3 cellular contexts compared by ENCODE assay signal in genomic region chr5:3330442-3330841, GRCh38.
"Had no signal": no experiment of that assay in that cellular context is flagged by ENCODE, and none has a peak within 500 bp of the region (broad histone marks: within the 10 kb centered on the region; RNA-seq: fewer than 3 reads in every experiment).

No MANE protein-coding gene starts in this region.

- DNase-seq: GDM1, GF-D8 had no signal

- H3K4me3 ChIP-seq: GM12878 had no signal

- ATAC-seq: GM12878 had no signal
